8 cellular contexts compared by ENCODE assay signal in genomic region chr2:128316777-128317185, GRCh38. TPM values are rescaled to one million over a fixed set of nuclear protein-coding genes. Genes with fewer than 3 reads are reported as not detected.
A peak's percentile ranks its signal among the peaks of the same experiment; 100 is the strongest.
DNase-seq lines count a peak whose midpoint lies in the region; ATAC-seq and TF ChIP-seq lines count a peak whose summit lies in the region.

No MANE protein-coding gene starts in this region.

- peak overlapping the region in 3 of 5 donors; percentile 42 to 75 (median 54) for H3K27ac ChIP-seq in adrenal gland
- no peak overlapping the region for H3K27ac ChIP-seq in suprapubic skin

- no peak for TF ChIP-seq EP300 in suprapubic skin (IDR thresholded peaks at IDR 0.05)

- peak overlapping the region; percentile 49 to 91 (median 72) for H3K4me3 ChIP-seq in adrenal gland
- peak overlapping the region; percentile 55 for H3K4me3 ChIP-seq in kidney epithelial cell (ENCODE audit: low read depth, low read length)
- peak overlapping the region; percentile 70 for H3K4me3 ChIP-seq in suprapubic skin

- H3K9me3 Mint-ChIP-seq in T-helper 1 cell treated with Interleukin-12 subunit alpha and Interleukin-12 subunit beta and Interleukin-4 antibody, amounts not matched to agents 30 μg/mL and 1 μg/mL, for 36 hours: no peaks in the 10 kb centered on the region

- H3K36me3 Mint-ChIP-seq in T-helper 1 cell treated with Interleukin-12 subunit alpha and Interleukin-12 subunit beta and Interleukin-4 antibody, amounts not matched to agents 30 μg/mL and 1 μg/mL, for 36 hours (ENCODE audit: low read depth): peaks cover 2% of the 10 kb centered on the region

- TF ChIP-seq POLR2A in adrenal gland (IDR thresholded peaks at IDR 0.05): peak in 1 of 2 donors; percentile 9
- no peak for TF ChIP-seq POLR2A in suprapubic skin (IDR thresholded peaks at IDR 0.05)

- H3K27me3 ChIP-seq in adrenal gland (no peaks in the 10 kb centered on the region), kidney epithelial cell (ENCODE audit: control insufficient read depth, insufficient read depth, low read length) (no peaks in the 10 kb centered on the region), suprapubic skin (no peaks in the 10 kb centered on the region)

- H3K9me3 ChIP-seq in adrenal gland (replicated peaks in 1 of 3) (no peaks in the 10 kb centered on the region), suprapubic skin (no peaks in the 10 kb centered on the region)

- 11 to 20% (median 15%) methylated on average over 4 to 6 of the region's 6 CpGs for WGBS in adrenal gland, 4 donors
- 13% methylated on average over 4 of the region's 6 CpGs for WGBS in suprapubic skin

- no peak overlapping the region for H3K27ac Mint-ChIP-seq in T-helper 1 cell treated with Interleukin-12 subunit alpha and Interleukin-12 subunit beta and Interleukin-4 antibody, amounts not matched to agents 30 μg/mL and 1 μg/mL, for 36 hours

- intact Hi-C loops in adrenal gland (cut with DNase I): loop anchor here (5.0 to 10.0 kb wide), 3 partner anchors 54 to 418 kb away; no protein-coding TSS in a partner anchor

- peaks cover 41 to 63% of the 10 kb centered on the region in 2 donors for H3K4me1 ChIP-seq in adrenal gland (replicated peaks in 1 of 2)
- H3K4me1 ChIP-seq in suprapubic skin: peaks cover 74% of the 10 kb centered on the region

- peak overlapping the region; percentile 88 for H3K4me3 Mint-ChIP-seq in T-helper 1 cell treated with Interleukin-12 subunit alpha and Interleukin-12 subunit beta and Interleukin-4 antibody, amounts not matched to agents 30 μg/mL and 1 μg/mL, for 36 hours

- H3K36me3 ChIP-seq in adrenal gland (replicated peaks in 1 of 2): no peaks in the 10 kb centered on the region
- no peaks in the 10 kb centered on the region for H3K36me3 ChIP-seq in kidney epithelial cell (ENCODE audit: control insufficient read depth, insufficient read depth, low read length)
- no peaks in the 10 kb centered on the region for H3K36me3 ChIP-seq in suprapubic skin

- TF ChIP-seq CTCF in adrenal gland (IDR thresholded peaks at IDR 0.05): no peak
- TF ChIP-seq CTCF in kidney epithelial cell (IDR thresholded peaks at IDR 0.05; ENCODE audit: insufficient read depth, low read length, poor library complexity, severe bottlenecking): no peak
- no peak for TF ChIP-seq CTCF in suprapubic skin (IDR thresholded peaks at IDR 0.05)

- peaks cover 29% of the 10 kb centered on the region for H3K4me1 Mint-ChIP-seq in T-helper 1 cell treated with Interleukin-12 subunit alpha and Interleukin-12 subunit beta and Interleukin-4 antibody, amounts not matched to agents 30 μg/mL and 1 μg/mL, for 36 hours (ENCODE audit: low read depth)

- no peak for ATAC-seq in GM21786 (IDR thresholded peaks at IDR 0.05; ENCODE audit: unreplicated experiment)

- peaks cover 21% of the 10 kb centered on the region for H3K27me3 Mint-ChIP-seq in T-helper 1 cell treated with Interleukin-12 subunit alpha and Interleukin-12 subunit beta and Interleukin-4 antibody, amounts not matched to agents 30 μg/mL and 1 μg/mL, for 36 hours (ENCODE audit: low read depth)

- no peak for DNase-seq in T-helper 1 cell
- peak in 3 of 7 donors; percentile 14 to 53 (median 27) for DNase-seq in adrenal gland
- DNase-seq in kidney epithelial cell (ENCODE audit: low read depth): no peak
- peak; percentile 55 to 69 for DNase-seq in suprapubic skin (ENCODE audit: low spot score in 2 of 2)
- DNase-seq in NCI-H1092 (lab: John Stamatoyannopoulos, UW): no peak
- no peak for DNase-seq in T1000 (lab: John Stamatoyannopoulos, UW)

RNA-seq across cellular contexts. Expression of gene HS6ST1, which starts 1.9 kb away (rescaled TPM):
- total RNA-seq in adrenal gland (100 to 1,000 TPM in 6 of 8 donors, 10 to 100 TPM in 2; 74.5 to 262 (median 149) TPM), kidney epithelial cell (32.7 and 34.4 TPM in 2 replicates), suprapubic skin (10 to 100 TPM; 55.7 to 75.0 (median 67.3) TPM)
- polyA plus RNA-seq in adrenal gland: 10 to 100 TPM; 20.5 to 40.0 (median 35.1) TPM

Comparison
In these comparisons a context has a peak if more than half of its experiments do, and no peak if none do; other contexts are left out.
1. DNase-seq: peak in suprapubic skin (2 of 2); none in T-helper 1 cell (0 of 5), kidney epithelial cell (single experiment), NCI-H1092 (single experiment) and T1000 (single experiment).
2. Peak in every context shown above with its lines, with median percentiles within 50 percentile points of each other: H3K4me3 ChIP-seq.